Comparison of ENCODE assay signal across 25 cellular contexts in genomic region chr4:138107023-138107422, GRCh38.
"Had no signal": no experiment of that assay in that cellular context is flagged by ENCODE, and none has a peak within 500 bp of the region (broad histone marks: within the 10 kb centered on the region; RNA-seq: fewer than 3 reads in every experiment).

No MANE protein-coding gene starts in this region.

- H3K27me3 Mint-ChIP-seq: natural killer cell treated with Interleukin-12 subunit alpha and Interleukin-12 subunit beta and Interleukin-15 and Interleukin-18, amount 100 ng/mL, for 72 hours; progenitor cell of endocrine pancreas had no signal

- H3K27ac ChIP-seq: left lung, lower lobe of right lung, ovary, sigmoid colon, spleen, suprapubic skin, thoracic aorta, tibial artery, uterus had no signal

- H3K9me3 Mint-ChIP-seq: natural killer cell treated with Interleukin-12 subunit alpha and Interleukin-12 subunit beta and Interleukin-15 and Interleukin-18, amount 100 ng/mL, for 72 hours; stimulated activated effector memory CD8-positive, alpha-beta T cell treated with anti-CD3 and anti-CD28 coated beads, Interleukin-12 subunit alpha, Interleukin-12 subunit beta, amount 100 ng/mL, for 72 hours; stimulated activated naive CD8-positive, alpha-beta T cell treated with anti-CD3 and anti-CD28 coated beads, Interleukin-15, Interleukin-2, amounts not matched to agents 100 ng/mL and 50 ng/mL, for 24 hours had no signal

- H3K27me3 ChIP-seq: left lung, ovary, sigmoid colon, spleen, suprapubic skin, tibial artery, uterus had no signal

- DNase-seq: hippocampal formation; immature natural killer cell; lower lobe of right lung; mesendoderm; naive thymus-derived CD4-positive, alpha-beta T cell; ovary; retina; right cardiac atrium; sigmoid colon; small intestine; spleen; stimulated activated CD4-positive, alpha-beta T cell treated with anti-CD3 and anti-CD28 coated beads, Interleukin-4, amount 100 ng/mL, for 24 hours; stimulated activated naive CD4-positive, alpha-beta T cell; tibial artery; trophoblast cell; uterus had no signal

- H3K4me1 Mint-ChIP-seq: immature natural killer cell; naive thymus-derived CD4-positive, alpha-beta T cell; stimulated activated effector memory CD8-positive, alpha-beta T cell treated with anti-CD3 and anti-CD28 coated beads, Interleukin-12 subunit alpha, Interleukin-12 subunit beta, amount 100 ng/mL, for 72 hours had no signal

- FAIRE-seq: islet of Langerhans, small intestine had no signal

- H3K4me3 Mint-ChIP-seq: immature natural killer cell; mesothelial cell of epicardium; naive thymus-derived CD4-positive, alpha-beta T cell; natural killer cell treated with Interleukin-12 subunit alpha and Interleukin-12 subunit beta and Interleukin-15 and Interleukin-18, amount 100 ng/mL, for 72 hours; stimulated activated effector memory CD8-positive, alpha-beta T cell treated with anti-CD3 and anti-CD28 coated beads, Interleukin-12 subunit alpha, Interleukin-12 subunit beta, amount 100 ng/mL, for 72 hours; stimulated activated naive CD8-positive, alpha-beta T cell treated with anti-CD3 and anti-CD28 coated beads, Interleukin-15, Interleukin-2, amounts not matched to agents 100 ng/mL and 50 ng/mL, for 24 hours had no signal

- ATAC-seq: left lung; lower lobe of right lung; naive thymus-derived CD4-positive, alpha-beta T cell; natural killer cell treated with Interleukin-12 subunit alpha and Interleukin-12 subunit beta and Interleukin-15 and Interleukin-18, amount 100 ng/mL, for 72 hours; right cardiac atrium; stimulated activated effector memory CD8-positive, alpha-beta T cell treated with anti-CD3 and anti-CD28 coated beads, Interleukin-12 subunit alpha, Interleukin-12 subunit beta, amount 100 ng/mL, for 72 hours had no signal

- H3K4me3 ChIP-seq: left lung, lower lobe of right lung, ovary, sigmoid colon, spleen, suprapubic skin, thoracic aorta, tibial artery, uterus had no signal

- H3K9me3 ChIP-seq: lower lobe of right lung, ovary, sigmoid colon, suprapubic skin, thoracic aorta, tibial artery, uterus had no signal

- H3K36me3 ChIP-seq: left lung, lower lobe of right lung, ovary, sigmoid colon, spleen, suprapubic skin, thoracic aorta, tibial artery, uterus had no signal

- H3K27ac Mint-ChIP-seq: immature natural killer cell; mesothelial cell of epicardium; naive thymus-derived CD4-positive, alpha-beta T cell; natural killer cell treated with Interleukin-12 subunit alpha and Interleukin-12 subunit beta and Interleukin-15 and Interleukin-18, amount 100 ng/mL, for 72 hours; progenitor cell of endocrine pancreas; stimulated activated effector memory CD8-positive, alpha-beta T cell treated with anti-CD3 and anti-CD28 coated beads, Interleukin-12 subunit alpha, Interleukin-12 subunit beta, amount 100 ng/mL, for 72 hours; stimulated activated naive CD8-positive, alpha-beta T cell treated with anti-CD3 and anti-CD28 coated beads, Interleukin-15, Interleukin-2, amounts not matched to agents 100 ng/mL and 50 ng/mL, for 24 hours had no signal

- H3K36me3 Mint-ChIP-seq: naive thymus-derived CD4-positive, alpha-beta T cell; natural killer cell treated with Interleukin-12 subunit alpha and Interleukin-12 subunit beta and Interleukin-15 and Interleukin-18, amount 100 ng/mL, for 72 hours; stimulated activated effector memory CD8-positive, alpha-beta T cell treated with anti-CD3 and anti-CD28 coated beads, Interleukin-12 subunit alpha, Interleukin-12 subunit beta, amount 100 ng/mL, for 72 hours had no signal

- H3K4me1 ChIP-seq: left lung, lower lobe of right lung, sigmoid colon, spleen, suprapubic skin, tibial artery, uterus had no signal
